In the genomic region with DNA sequence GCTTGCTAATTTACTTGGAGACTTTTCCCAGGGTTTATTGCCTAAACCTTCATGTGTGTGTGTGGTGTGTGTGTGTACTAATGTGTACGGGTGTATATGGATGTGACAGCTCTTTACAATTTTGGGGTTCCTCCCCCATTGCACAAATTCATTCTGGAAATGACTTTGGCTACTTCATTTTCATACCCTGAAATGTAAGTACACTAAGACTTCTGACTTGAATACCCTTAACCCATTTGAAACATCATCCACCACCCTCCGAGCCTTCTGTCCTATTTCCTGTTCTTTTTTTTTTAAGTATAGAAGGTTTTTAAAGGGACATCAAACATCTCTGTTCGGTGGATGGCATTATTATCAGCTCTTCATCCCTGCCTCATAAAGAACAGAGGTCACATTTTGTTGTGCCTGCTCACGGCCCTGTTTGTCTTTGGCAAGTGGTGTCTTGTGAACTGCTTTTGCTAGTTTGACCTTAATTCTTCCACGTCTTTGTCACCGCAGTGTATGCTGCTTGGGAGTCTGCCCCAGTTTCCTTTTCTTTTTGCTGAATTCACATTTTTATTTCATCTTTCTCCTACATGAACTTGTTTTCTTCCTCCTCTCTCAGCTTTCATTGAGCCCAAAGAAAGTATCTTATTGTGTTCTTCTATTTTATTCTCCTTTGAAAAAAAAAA, we compare ENCODE assay signal across 9 cellular contexts.
DNase-seq lines count a peak whose midpoint lies in the region; ATAC-seq and TF ChIP-seq lines count a peak whose summit lies in the region.
"Had no signal": no experiment of that assay in that cellular context is flagged by ENCODE, and none has a peak within 500 bp of the region (broad histone marks: within the 10 kb centered on the region; RNA-seq: fewer than 3 reads in every experiment).

No MANE protein-coding gene starts in this region.

- intact Hi-C loops in activated CD8-positive, alpha-beta T cell treated with anti-CD3 and anti-CD28 coated beads for 36 hours (cut with micrococcal nuclease) = no loop called here

- H3K27me3 Mint-ChIP-seq in activated CD8-positive, alpha-beta T cell treated with anti-CD3 and anti-CD28 coated beads for 36 hours = no peaks in the 10 kb centered on the region

- H3K9me2 ChIP-seq in DOHH2 (replicated peaks; ENCODE audit: control insufficient read depth, low read length) (no peaks in the 10 kb centered on the region), hepatocyte (replicated peaks; ENCODE audit: insufficient read depth) (no peaks in the 10 kb centered on the region), SK-N-SH (no peaks in the 10 kb centered on the region)

- H3K79me2 ChIP-seq in DOHH2 (ENCODE audit: control insufficient read depth, low read length) = no peaks in the 10 kb centered on the region
- no peaks in the 10 kb centered on the region for H3K79me2 ChIP-seq in hepatocyte
- H3K79me2 ChIP-seq in SK-N-SH (ENCODE audit: insufficient read depth) = no peaks in the 10 kb centered on the region

- H3K4me1 ChIP-seq in DOHH2 (ENCODE audit: control insufficient read depth, low read length) (peaks cover 98% of the 10 kb centered on the region), hepatocyte (ENCODE audit: insufficient read depth) (peaks cover 15% of the 10 kb centered on the region), SK-N-SH (ENCODE audit: control insufficient read depth in 1 of 2, insufficient read depth in 2 of 2, low read depth in 1 of 2, low read length in 1 of 2) (peaks cover 0 to 17% of the 10 kb centered on the region in 2 experiments; a peak in 2 of 4 replicates)

- TF ChIP-seq RAD21 in SK-N-SH (IDR thresholded peaks at IDR 0.05; ENCODE audit: low read length) = no peak

- no peaks in the 10 kb centered on the region; the same call in 1 of the 2 replicates for H3K36me3 ChIP-seq in DOHH2 (ENCODE audit: control insufficient read depth, low read length)
- no peaks in the 10 kb centered on the region for H3K36me3 ChIP-seq in hepatocyte (replicated peaks; ENCODE audit: insufficient read depth, low read depth)
- no peaks in the 10 kb centered on the region for H3K36me3 ChIP-seq in SK-N-SH (replicated peaks in 1 of 2; ENCODE audit: control insufficient read depth in 1 of 2, insufficient read depth in 2 of 2, low read length in 1 of 2)

- H2AFZ ChIP-seq in hepatocyte (peak overlapping the region; percentile 31), SK-N-SH (ENCODE audit: low read depth) (no peak overlapping the region)

- POLR2A ChIA-PET in activated CD8-positive, alpha-beta T cell treated with anti-CD3 and anti-CD28 coated beads for 36 hours (lab: Charles Lee) = interaction anchor here (0.7 to 1.2 kb wide), 2 partner anchors 55 to 184 kb away, joined by 3 read pairs; no protein-coding TSS in a partner anchor
- POLR2A ChIA-PET in SK-N-SH (lab: Yijun Ruan, JAX) = no interaction called here

- ATAC-seq in activated CD8-positive, alpha-beta T cell treated with anti-CD3 and anti-CD28 coated beads for 36 hours = peak; percentile 22
- ATAC-seq in stimulated activated effector memory CD8-positive, alpha-beta T cell treated with anti-CD3 and anti-CD28 coated beads, Interleukin-12 subunit alpha, Interleukin-12 subunit beta, amount 100 ng/mL, for 72 hours = peak; percentile 41

- H3K27ac Mint-ChIP-seq in activated CD8-positive, alpha-beta T cell treated with anti-CD3 and anti-CD28 coated beads for 36 hours = peak overlapping the region; percentile 70
- H3K27ac Mint-ChIP-seq in stimulated activated effector memory CD8-positive, alpha-beta T cell treated with anti-CD3 and anti-CD28 coated beads, Interleukin-12 subunit alpha, Interleukin-12 subunit beta, amount 100 ng/mL, for 72 hours = peak overlapping the region; percentile 64

- WGBS in hepatocyte (ENCODE audit: low lambda C conversion rate, missing lambda C conversion rate) = 63% methylated on average over 6 of the region's 6 CpGs
- WGBS in SK-N-SH (ENCODE audit: low lambda C conversion rate) = 87% methylated on average over 6 of the region's 6 CpGs

- H3K4me2 ChIP-seq in DOHH2 (ENCODE audit: low read length) (peak overlapping the region; percentile 73), hepatocyte (peak overlapping the region; percentile 72), SK-N-SH (no peak overlapping the region)

- H3K4me1 Mint-ChIP-seq in activated CD8-positive, alpha-beta T cell treated with anti-CD3 and anti-CD28 coated beads for 36 hours (ENCODE audit: low read depth) = peaks cover 41% of the 10 kb centered on the region
- H3K4me1 Mint-ChIP-seq in stimulated activated effector memory CD8-positive, alpha-beta T cell treated with anti-CD3 and anti-CD28 coated beads, Interleukin-12 subunit alpha, Interleukin-12 subunit beta, amount 100 ng/mL, for 72 hours = peaks cover 41% of the 10 kb centered on the region

- TF ChIP-seq EP300 in SK-N-SH (IDR thresholded peaks at IDR 0.05; ENCODE audit: borderline replicate concordance in 1 of 2, low read depth in 1 of 2, low read length in 1 of 2) = no peak

- no peak for TF ChIP-seq CTCF in DOHH2 (IDR thresholded peaks at IDR 0.05; ENCODE audit: low read depth, low read length, poor library complexity, severe bottlenecking)
- no peak for TF ChIP-seq CTCF in activated CD8-positive, alpha-beta T cell treated with anti-CD3 and anti-CD28 coated beads for 36 hours (IDR thresholded peaks at IDR 0.05)
- no peak for TF ChIP-seq CTCF in hepatocyte (IDR thresholded peaks at IDR 0.05; ENCODE audit: poor library complexity)
- no peak for TF ChIP-seq CTCF in SK-N-SH (IDR thresholded peaks at IDR 0.05)

- peak overlapping the region; percentile 75 for H3K27ac ChIP-seq in DOHH2 (ENCODE audit: low read depth, low read length)
- no peak overlapping the region for H3K27ac ChIP-seq in hepatocyte
- H3K27ac ChIP-seq in SK-N-SH (ENCODE audit: low read depth in 2 of 2, low read length in 1 of 2) = no peak overlapping the region

- H3K4me3 ChIP-seq in DOHH2 (ENCODE audit: low read length) (peak overlapping the region; percentile 53), hepatocyte (no peak overlapping the region), SK-N-SH (ENCODE audit: low read depth in 2 of 2, low read length in 1 of 2) (no peak overlapping the region)

- no peak for DNase-seq in activated CD8-positive, alpha-beta T cell treated with anti-CD3 and anti-CD28 coated beads for 36 hours
- DNase-seq in hepatocyte (ENCODE audit: low spot score) = no peak
- no peak for DNase-seq in stimulated activated effector memory CD8-positive, alpha-beta T cell treated with anti-CD3 and anti-CD28 coated beads, Interleukin-12 subunit alpha, Interleukin-12 subunit beta, amount 100 ng/mL, for 72 hours (ENCODE audit: low spot score in 2 of 2)
- no peak for DNase-seq in SK-N-SH
- DNase-seq in kidney glomerular epithelial cell (lab: John Stamatoyannopoulos, UW) = no peak
- DNase-seq in NCI-H1105 (lab: John Stamatoyannopoulos, UW) = no peak
- DNase-seq: GOT3, NCI-H1436 treated with DMSO at 0.1 percent for 48 hours had no signal

- no peaks in the 10 kb centered on the region for H3K9me3 Mint-ChIP-seq in activated CD8-positive, alpha-beta T cell treated with anti-CD3 and anti-CD28 coated beads for 36 hours
- H3K9me3 Mint-ChIP-seq in stimulated activated effector memory CD8-positive, alpha-beta T cell treated with anti-CD3 and anti-CD28 coated beads, Interleukin-12 subunit alpha, Interleukin-12 subunit beta, amount 100 ng/mL, for 72 hours = no peaks in the 10 kb centered on the region

- H3F3A ChIP-seq in DOHH2 (ENCODE audit: control insufficient read depth, insufficient read depth) = peaks cover 26% of the 10 kb centered on the region
- H3F3A ChIP-seq in SK-N-SH (replicated peaks; ENCODE audit: insufficient read depth) = no peaks in the 10 kb centered on the region

- H3K9me3 ChIP-seq in DOHH2 (ENCODE audit: control insufficient read depth, insufficient read depth, low read length) (no peaks in the 10 kb centered on the region; the same call in 1 of the 2 replicates), hepatocyte (ENCODE audit: low read depth) (no peaks in the 10 kb centered on the region), SK-N-SH (no peaks in the 10 kb centered on the region)

- no peak overlapping the region for H3K9ac ChIP-seq in SK-N-SH

- no peaks in the 10 kb centered on the region for H3K27me3 ChIP-seq in DOHH2 (ENCODE audit: control insufficient read depth, low read length)
- H3K27me3 ChIP-seq in hepatocyte = no peaks in the 10 kb centered on the region
- no peaks in the 10 kb centered on the region for H3K27me3 ChIP-seq in SK-N-SH (ENCODE audit: insufficient read depth)

- CTCF ChIA-PET in activated CD8-positive, alpha-beta T cell treated with anti-CD3 and anti-CD28 coated beads for 36 hours (lab: Charles Lee) = interaction anchor here (1.3 kb wide), 1 partner anchor 369 kb away, joined by 4 read pairs; no protein-coding TSS in a partner anchor
- CTCF ChIA-PET in SK-N-SH (lab: Yijun Ruan, JAX) = no interaction called here

- H3K36me3 Mint-ChIP-seq in activated CD8-positive, alpha-beta T cell treated with anti-CD3 and anti-CD28 coated beads for 36 hours (ENCODE audit: low read depth) = peaks cover 4% of the 10 kb centered on the region
- no peaks in the 10 kb centered on the region for H3K36me3 Mint-ChIP-seq in stimulated activated effector memory CD8-positive, alpha-beta T cell treated with anti-CD3 and anti-CD28 coated beads, Interleukin-12 subunit alpha, Interleukin-12 subunit beta, amount 100 ng/mL, for 72 hours

- no peaks in the 10 kb centered on the region for H4K20me1 ChIP-seq in DOHH2 (ENCODE audit: control insufficient read depth, insufficient read depth, low read depth, low read length)
- H4K20me1 ChIP-seq in hepatocyte (ENCODE audit: insufficient read depth, poor library complexity, severe bottlenecking) = no peaks in the 10 kb centered on the region
- no peaks in the 10 kb centered on the region for H4K20me1 ChIP-seq in SK-N-SH (ENCODE audit: insufficient read depth)

- H3K4me3 Mint-ChIP-seq in activated CD8-positive, alpha-beta T cell treated with anti-CD3 and anti-CD28 coated beads for 36 hours = peak overlapping the region; percentile 48
- H3K4me3 Mint-ChIP-seq in stimulated activated effector memory CD8-positive, alpha-beta T cell treated with anti-CD3 and anti-CD28 coated beads, Interleukin-12 subunit alpha, Interleukin-12 subunit beta, amount 100 ng/mL, for 72 hours = peak overlapping the region; percentile 22

TF ChIP-seq in SK-N-SH, 30 proteins besides CTCF, POLR2A, EP300 and RAD21 (continues in another document):
- TF ChIP-seq RCOR1 (IDR thresholded peaks at IDR 0.05; ENCODE audit: low read length) (no peak), RXRA (IDR thresholded peaks at IDR 0.05; ENCODE audit: borderline replicate concordance, low read depth) (no peak), GABPA (IDR thresholded peaks at IDR 0.05; ENCODE audit: low read depth) (no peak), MAX (IDR thresholded peaks at IDR 0.05; ENCODE audit: low read depth) (no peak), SIN3A (IDR thresholded peaks at IDR 0.05; ENCODE audit: borderline replicate concordance, low read depth, low read length) (no peak), GATA2 (CRISPR knock-in tag; IDR thresholded peaks at IDR 0.05) (no peak), TAF1 (IDR thresholded peaks at IDR 0.05; ENCODE audit: borderline replicate concordance, low read depth, low read length) (no peak), NFIC (IDR thresholded peaks at IDR 0.05; ENCODE audit: borderline replicate concordance) (no peak)
